21 cellular contexts compared by ENCODE assay signal in genomic region chr3:46656778-46657556, GRCh38. TPM values are rescaled to one million over a fixed set of nuclear protein-coding genes. Genes with fewer than 3 reads are reported as not detected.
A peak's percentile ranks its signal among the peaks of the same experiment; 100 is the strongest.
DNase-seq lines count a peak whose midpoint lies in the region; ATAC-seq lines count a peak whose summit lies in the region.
"Had no signal": no experiment of that assay in that cellular context is flagged by ENCODE, and none has a peak within 500 bp of the region (broad histone marks: within the 10 kb centered on the region; RNA-seq: fewer than 3 reads in every experiment).

No MANE protein-coding gene starts in this region.

- H3K36me3 Mint-ChIP-seq in activated CD8-positive, alpha-beta T cell treated with anti-CD3 and anti-CD28 coated beads, Interleukin-2, amount 10 ng/mL, durations not matched to agents 7 days and 5 days (ENCODE audit: low read depth) = no peaks in the 10 kb centered on the region
- H3K36me3 Mint-ChIP-seq: memory B cell had no signal

- H3K4me1 Mint-ChIP-seq in activated CD8-positive, alpha-beta T cell treated with anti-CD3 and anti-CD28 coated beads, Interleukin-2, amount 10 ng/mL, durations not matched to agents 7 days and 5 days (ENCODE audit: low read depth) = peaks cover 4% of the 10 kb centered on the region
- H3K4me1 Mint-ChIP-seq: activated naive CD4-positive, alpha-beta T cell treated with anti-CD3 and anti-CD28 coated beads, Interleukin-2, amount 50 U/mL, for 24 hours had no signal

- ATAC-seq in activated CD8-positive, alpha-beta T cell treated with anti-CD3 and anti-CD28 coated beads, Interleukin-2, amount 10 ng/mL, durations not matched to agents 7 days and 5 days = no peak
- ATAC-seq: GM12878 had no signal

- no peak overlapping the region for H3K27ac Mint-ChIP-seq in activated CD8-positive, alpha-beta T cell treated with anti-CD3 and anti-CD28 coated beads, Interleukin-2, amount 10 ng/mL, durations not matched to agents 7 days and 5 days
- H3K27ac Mint-ChIP-seq: activated CD4-positive, alpha-beta T cell treated with anti-CD3 and anti-CD28 coated beads, Interleukin-2, amount 10 ng/mL, durations not matched to agents 7 days and 5 days; activated naive CD4-positive, alpha-beta T cell treated with anti-CD3 and anti-CD28 coated beads, Interleukin-2, amount 50 U/mL, for 24 hours; memory B cell; nephron progenitor cell had no signal

- peaks cover 6% of the 10 kb centered on the region for H3K9me3 Mint-ChIP-seq in activated CD8-positive, alpha-beta T cell treated with anti-CD3 and anti-CD28 coated beads, Interleukin-2, amount 10 ng/mL, durations not matched to agents 7 days and 5 days (ENCODE audit: insufficient read depth)

- DNase-seq in EL (peak; percentile 25), NCI-H1417 treated with DMSO at 0.1 percent for 48 hours (lab: John Stamatoyannopoulos, UW) (peak; percentile 56), RPMI7951 (ENCODE audit: low read depth) (peak; percentile 83), iPS-NIHi7 (ENCODE audit: extremely low spot score) (peak; percentile 9), HK-2 (ENCODE audit: unreplicated experiment) (no peak), DMS53 treated with DMSO at 0.1 percent for 48 hours (lab: John Stamatoyannopoulos, UW; ENCODE audit: unreplicated experiment) (no peak)
- no peak for DNase-seq in activated CD8-positive, alpha-beta T cell treated with anti-CD3 and anti-CD28 coated beads, Interleukin-2, amount 10 ng/mL, durations not matched to agents 7 days and 5 days
- no peak for DNase-seq in NK-92 treated with Interleukin-12 subunit alpha and Interleukin-12 subunit beta, amount 100 ng/mL, for 24 hours (lab: John Stamatoyannopoulos, UW)
- DNase-seq: activated CD4-positive, alpha-beta T cell treated with anti-CD3 and anti-CD28 coated beads, Interleukin-2, amount 10 ng/mL, durations not matched to agents 7 days and 5 days; AML-193; GDM1; KBM-7; MV-4-11; NCI-H446 treated with DMSO at 0.1 percent for 48 hours; nephron progenitor cell; small intestine; testis had no signal

- CTCF ChIA-PET in activated CD8-positive, alpha-beta T cell treated with anti-CD3 and anti-CD28 coated beads, Interleukin-2, amount 10 ng/mL, durations not matched to agents 7 days and 5 days (lab: Charles Lee) = no interaction called here

- POLR2A ChIA-PET in activated CD8-positive, alpha-beta T cell treated with anti-CD3 and anti-CD28 coated beads, Interleukin-2, amount 10 ng/mL, durations not matched to agents 7 days and 5 days (lab: Charles Lee) = no interaction called here

- peaks cover 17% of the 10 kb centered on the region for H3K27me3 Mint-ChIP-seq in activated CD8-positive, alpha-beta T cell treated with anti-CD3 and anti-CD28 coated beads, Interleukin-2, amount 10 ng/mL, durations not matched to agents 7 days and 5 days (ENCODE audit: low read depth)

- H3K4me3 Mint-ChIP-seq in activated CD8-positive, alpha-beta T cell treated with anti-CD3 and anti-CD28 coated beads, Interleukin-2, amount 10 ng/mL, durations not matched to agents 7 days and 5 days = no peak overlapping the region
- H3K4me3 Mint-ChIP-seq: activated CD4-positive, alpha-beta T cell treated with anti-CD3 and anti-CD28 coated beads, Interleukin-2, amount 10 ng/mL, durations not matched to agents 7 days and 5 days; activated naive CD4-positive, alpha-beta T cell treated with anti-CD3 and anti-CD28 coated beads, Interleukin-2, amount 50 U/mL, for 24 hours; memory B cell had no signal

RNA-seq across cellular contexts. Expression of gene ALS2CL, which starts 36.5 kb away (rescaled TPM):
- total RNA-seq in RPMI7951 (2014; rRNA removed; shearing (Covaris generic)) = 0.59 and 1.2 TPM in 2 replicates
- 1 to 10 TPM; 1.3 to 1.4 TPM for total RNA-seq in activated CD8-positive, alpha-beta T cell treated with anti-CD3 and anti-CD28 coated beads, Interleukin-2, amount 10 ng/mL, durations not matched to agents 7 days and 5 days

RNA-seq across cellular contexts. Expression of gene TMIE, which starts 44.2 kb away (rescaled TPM):
- 0.10 TPM in 1 of 2 replicates, not detected in the other for total RNA-seq in RPMI7951 (2014; rRNA removed; shearing (Covaris generic))
- total RNA-seq in activated CD8-positive, alpha-beta T cell treated with anti-CD3 and anti-CD28 coated beads, Interleukin-2, amount 10 ng/mL, durations not matched to agents 7 days and 5 days = under 1 TPM in 1 of 2 experiments, not detected in 1; 0.34 TPM
- total RNA-seq: GM12878 had no signal

RNA-seq across cellular contexts. Expression of gene FAM240A, which starts 44.6 kb away (rescaled TPM):
- not detected in 2 replicates for total RNA-seq in RPMI7951 (2014; rRNA removed; shearing (Covaris generic))
- total RNA-seq in activated CD8-positive, alpha-beta T cell treated with anti-CD3 and anti-CD28 coated beads, Interleukin-2, amount 10 ng/mL, durations not matched to agents 7 days and 5 days = not detected
- total RNA-seq: activated CD4-positive, alpha-beta T cell treated with anti-CD3 and anti-CD28 coated beads, Interleukin-2, amount 10 ng/mL, durations not matched to agents 7 days and 5 days; GM12878; Peyer's patch; testis had no signal

Comparison
In these comparisons a context has a peak if more than half of its experiments do, and no peak if none do; other contexts are left out.
1. DNase-seq: peak in EL (single experiment), NCI-H1417 treated with DMSO at 0.1 percent for 48 hours (single experiment), RPMI7951 (single experiment) and iPS-NIHi7 (single experiment); none in activated CD8-positive, alpha-beta T cell treated with anti-CD3 and anti-CD28 coated beads, Interleukin-2, amount 10 ng/mL, durations not matched to agents 7 days and 5 days (single experiment), NK-92 treated with Interleukin-12 subunit alpha and Interleukin-12 subunit beta, amount 100 ng/mL, for 24 hours (single experiment), HK-2 (single experiment) and DMS53 treated with DMSO at 0.1 percent for 48 hours (single experiment).